ENCODE assay signal across 11 cellular contexts in the genomic region with DNA sequence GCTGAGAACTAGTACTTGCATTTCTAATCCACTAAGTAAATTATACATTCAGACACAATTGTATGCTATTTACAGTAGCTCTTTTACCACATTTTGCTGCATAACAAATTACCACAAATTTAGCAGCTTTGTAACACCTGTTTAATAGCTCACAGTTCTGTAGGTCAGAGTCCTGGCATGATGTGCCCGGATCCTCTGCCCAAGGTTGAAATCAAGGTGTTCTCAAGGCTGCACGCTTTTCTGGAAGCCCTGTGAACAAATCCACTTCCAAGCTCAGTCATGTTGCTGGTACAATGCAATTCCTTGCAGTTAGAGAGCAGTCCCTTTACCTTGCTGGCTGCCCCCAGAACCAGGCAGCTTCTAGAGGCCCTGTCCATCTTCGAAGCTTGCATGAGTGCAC.
"Had no signal": no experiment of that assay in that cellular context is flagged by ENCODE, and none has a peak within 500 bp of the region (broad histone marks: within the 10 kb centered on the region; RNA-seq: fewer than 3 reads in every experiment).

No MANE protein-coding gene starts in this region.

- H3K27ac ChIP-seq: GM23248 had no signal

- DNase-seq: GM23248, GOT3, H7, H9, HCEC 1CT, HFFc6 had no signal

- H3K9me3 ChIP-seq: HAP-1 had no signal

- FAIRE-seq: H1, H54 had no signal

- H2AFZ ChIP-seq: GM23248, GM23338 had no signal

- ATAC-seq: GM23338, HCT116 had no signal

- H3K9ac ChIP-seq: GM23248 had no signal

- H3K36me3 ChIP-seq: HAP-1 had no signal

- H3K4me3 ChIP-seq: GM23248, GM23338, HAP-1 had no signal

- H3K4me2 ChIP-seq: GM23338 had no signal

- H3K4me1 ChIP-seq: HAP-1 had no signal
